In the genomic region with DNA sequence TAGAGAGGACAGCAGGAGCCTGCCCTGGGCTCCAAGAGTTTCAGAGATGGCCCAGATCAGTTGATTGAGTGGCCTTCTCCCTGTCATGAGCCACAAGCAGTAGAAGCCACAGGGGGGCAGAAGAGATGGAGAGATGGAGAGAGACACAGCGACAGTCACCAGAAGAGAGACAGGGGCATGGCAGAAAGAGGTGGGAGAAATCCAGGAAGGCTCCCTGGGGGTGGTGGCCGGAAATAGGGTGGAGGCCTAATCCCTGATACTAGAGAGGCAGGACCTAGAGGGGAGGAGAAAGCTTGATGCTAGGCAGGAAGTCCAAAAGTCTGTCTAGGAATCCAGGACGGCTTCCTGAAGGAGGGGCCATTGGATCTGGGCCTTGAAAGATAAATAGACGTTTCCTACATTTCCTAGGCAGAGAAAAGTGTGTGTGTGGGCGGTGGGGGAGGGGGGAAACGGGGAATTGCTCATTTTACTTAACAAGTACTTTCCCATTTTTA, we compare ENCODE assay signal across 8 cellular contexts. TPM values are rescaled to one million over a fixed set of nuclear protein-coding genes. Genes with fewer than 3 reads are reported as not detected.
DNase-seq lines count a peak whose midpoint lies in the region; ATAC-seq and TF ChIP-seq lines count a peak whose summit lies in the region.

No MANE protein-coding gene starts in this region.

- CTCF ChIA-PET in mammary epithelial cell (lab: Charles Lee; ENCODE audit: low non-redundant PET), result no interaction called here

- no TSS peak for BruUV-seq in mammary epithelial cell (replicated peaks; lab: Mats Ljungman, UMichigan)

- peak overlapping the region; percentile 72 for H3K4me2 ChIP-seq in mammary epithelial cell (ENCODE audit: insufficient read depth, low read depth, low read length)

- WGBS in mammary epithelial cell (ENCODE audit: low coverage, missing lambda C conversion rate), result 23% methylated on average over 4 of the region's 6 CpGs
- 46 to 64% methylated on average over 2 to 3 of the region's 6 CpGs for WGBS in mesodermal cell (ENCODE audit: insufficient coverage in 2 of 2), 2 experiments
- 37% methylated on average over 6 of the region's 6 CpGs for WGBS in aorta, 2 donors

- in situ Hi-C loops in mammary epithelial cell (cut with MboI; ENCODE audit: low sequenced_read_pairs in 2 of 2), result no loop called here

- TF ChIP-seq CTCF in mammary epithelial cell (conservative IDR thresholded peaks at IDR 0.05 in 1 of 2, IDR thresholded peaks at IDR 0.05 in 1 of 2; ENCODE audit: extremely low read depth in 1 of 2, insufficient read depth in 1 of 2, low read depth in 1 of 2, low read length in 2 of 2), result peak in 1 of 2 donors; percentile 33

- ATAC-seq in aorta (ENCODE audit: low FRiP score), result no peak
- no peak for ATAC-seq in GM21528 (IDR thresholded peaks at IDR 0.05; ENCODE audit: low FRiP score, unreplicated experiment)
- no peak for ATAC-seq in HG03460 (IDR thresholded peaks at IDR 0.05; ENCODE audit: unreplicated experiment)

- no peak overlapping the region for H3K4me3 ChIP-seq in SJSA1
- H3K4me3 ChIP-seq in mammary epithelial cell (replicated peaks in 1 of 3; ENCODE audit: insufficient read depth in 1 of 3, low read depth in 2 of 3, low read length in 3 of 3), result peak overlapping the region in 2 of 3 experiments; percentile 22 to 41
- H3K4me3 ChIP-seq in mesodermal cell (ENCODE audit: extremely low read depth, insufficient read depth, low read length, poor library complexity, severe bottlenecking), result no peak overlapping the region
- H3K4me3 ChIP-seq in aorta (ENCODE audit: low read length in 2 of 2), result no peak overlapping the region

- H3K27me3 ChIP-seq in SJSA1 (replicated peaks) (no peaks in the 10 kb centered on the region), mammary epithelial cell (ENCODE audit: insufficient read depth, low read length) (no peaks in the 10 kb centered on the region), aorta (ENCODE audit: control insufficient read depth in 1 of 2, insufficient read depth in 2 of 2, low read length in 1 of 2) (no peaks in the 10 kb centered on the region)

- H4K20me1 ChIP-seq in mammary epithelial cell (ENCODE audit: insufficient read depth, low read length), result no peaks in the 10 kb centered on the region

- H3K79me2 ChIP-seq in mammary epithelial cell (ENCODE audit: insufficient read depth, low read length), result peaks cover 52% of the 10 kb centered on the region

- DNase-seq in activated T-cell treated with anti-CD3 and anti-CD28 coated beads for 24 hours (ENCODE audit: low read depth), result peak; percentile 40
- no peak for DNase-seq in activated T-cell treated with anti-CD3 and anti-CD28 coated beads, Interleukin-2, amount 50 U/mL, for 1 hour
- DNase-seq in SJSA1 (ENCODE audit: low read depth in 1 of 2, low spot score in 2 of 2), result peak; percentile 36 to 58
- DNase-seq in mammary epithelial cell, result peak; percentile 62
- peak in 1 of 2 donors; percentile 49 for DNase-seq in aorta

- H3K9me3 ChIP-seq in SJSA1 (replicated peaks) (no peaks in the 10 kb centered on the region), mammary epithelial cell (replicated peaks; ENCODE audit: insufficient read depth, low read length) (no peaks in the 10 kb centered on the region), mesodermal cell (ENCODE audit: control insufficient read depth, low read length) (no peaks in the 10 kb centered on the region), aorta (ENCODE audit: control insufficient read depth, low read length) (no peaks in the 10 kb centered on the region)

- H2AFZ ChIP-seq in mammary epithelial cell (ENCODE audit: low read depth, low read length), result peak overlapping the region; percentile 18

- no peaks in the 10 kb centered on the region for H3K36me3 ChIP-seq in SJSA1
- H3K36me3 ChIP-seq in mammary epithelial cell (ENCODE audit: insufficient read depth, low read length), result no peaks in the 10 kb centered on the region
- no peaks in the 10 kb centered on the region for H3K36me3 ChIP-seq in mesodermal cell (ENCODE audit: control insufficient read depth, insufficient read depth, low read length)
- H3K36me3 ChIP-seq in aorta (ENCODE audit: control insufficient read depth in 1 of 2, insufficient read depth in 2 of 2, low read length in 1 of 2), result no peaks in the 10 kb centered on the region

- H3K4me1 ChIP-seq in SJSA1 (replicated peaks), result peaks cover 47% of the 10 kb centered on the region
- peaks cover 35% of the 10 kb centered on the region for H3K4me1 ChIP-seq in mammary epithelial cell (ENCODE audit: insufficient read depth, low read length)
- H3K4me1 ChIP-seq in mesodermal cell (ENCODE audit: control insufficient read depth, insufficient read depth, low read length, poor library complexity, severe bottlenecking), result peaks cover 21% of the 10 kb centered on the region
- no peaks in the 10 kb centered on the region for H3K4me1 ChIP-seq in aorta (ENCODE audit: control insufficient read depth in 1 of 2, insufficient read depth in 2 of 2, low read length in 2 of 2)

- H3K27ac ChIP-seq in SJSA1 (no peak overlapping the region), mammary epithelial cell (ENCODE audit: insufficient read depth, low read depth, low read length) (no peak overlapping the region), mesodermal cell (ENCODE audit: low read depth, low read length, severe bottlenecking) (peak overlapping the region; percentile 36), aorta (ENCODE audit: low read depth in 1 of 2, low read length in 2 of 2) (peak overlapping the region; percentile 68 to 90)

- intact Hi-C loops in mammary epithelial cell (cut with micrococcal nuclease) (loop anchor here (1.0 to 10.0 kb wide), 4 partner anchors 26 to 232 kb away; partner anchors contain the start of gene RAB8A), aorta (cut with DNase I) (loop anchor here (5.0 kb wide), 3 partner anchors 46 to 266 kb away; partner anchors contain the start of gene RAB8A (in 2 of the 2))

- H3K9ac ChIP-seq in mammary epithelial cell (ENCODE audit: insufficient read depth, low read length), result peak overlapping the region; percentile 72

- dilution Hi-C loops in mammary epithelial cell (cut with HindIII; ENCODE audit: low sequenced_read_pairs), result no loop called here

RNA-seq across cellular contexts. Expression of gene TPM4, which starts 9.6 kb away (rescaled TPM):
- total RNA-seq in SJSA1 (2014; rRNA removed; shearing (Covaris generic)), result 1,990 and 2,203 TPM in 2 replicates
- 100 to 1,000 TPM; 716 to 802 TPM for total RNA-seq in mammary epithelial cell
- 499 TPM for polyA plus RNA-seq in mammary epithelial cell
- 299 TPM for polyA minus RNA-seq in mammary epithelial cell
- 901 TPM for polyA plus RNA-seq in mesodermal cell (2013, experiment 1 of 2)
- polyA plus RNA-seq in mesodermal cell (2013, experiment 2 of 2), result 852 TPM
- total RNA-seq in aorta, result 1,000 to 10,000 TPM in 1 of 2 donors, 100 to 1,000 TPM in 1; 695 to 1,409 TPM
- 100 to 1,000 TPM; 800 to 937 TPM for polyA plus RNA-seq in aorta

RNA-seq across cellular contexts. Expression of gene RAB8A, which starts 45.0 kb away (rescaled TPM):
- total RNA-seq in SJSA1 (2014; rRNA removed; shearing (Covaris generic)), result 44.8 and 69.5 TPM in 2 replicates
- total RNA-seq in mammary epithelial cell, result 10 to 100 TPM; 46.0 to 70.1 TPM
- 131 TPM for polyA plus RNA-seq in mammary epithelial cell
- 123 TPM for polyA minus RNA-seq in mammary epithelial cell
- polyA plus RNA-seq in mesodermal cell (2013, experiment 1 of 2), result 46.7 TPM
- 50.4 TPM for polyA plus RNA-seq in mesodermal cell (2013, experiment 2 of 2)
- total RNA-seq in aorta, result 10 to 100 TPM; 51.3 to 56.7 TPM
- 10 to 100 TPM; 17.6 to 30.3 TPM for polyA plus RNA-seq in aorta

Comparison
In these comparisons a context has a peak if more than half of its experiments do, and no peak if none do; other contexts are left out.
1. H3K27ac ChIP-seq: peak in mesodermal cell (single experiment) and aorta (2 of 2); none in SJSA1 (single experiment) and mammary epithelial cell (single experiment).
2. H3K4me3 ChIP-seq: peak in mammary epithelial cell (2 of 3); none in SJSA1 (single experiment), mesodermal cell (single experiment) and aorta (0 of 2).